17 cellular contexts compared by ENCODE assay signal in genomic region chr17:32305049-32305448, GRCh38. TPM values are rescaled to one million over a fixed set of nuclear protein-coding genes. Genes with fewer than 3 reads are reported as not detected.
A peak's percentile ranks its signal among the peaks of the same experiment; 100 is the strongest.
DNase-seq lines count a peak whose midpoint lies in the region; ATAC-seq and TF ChIP-seq lines count a peak whose summit lies in the region.
"Had no signal": no experiment of that assay in that cellular context is flagged by ENCODE, and none has a peak within 500 bp of the region (broad histone marks: within the 10 kb centered on the region; RNA-seq: fewer than 3 reads in every experiment).

No MANE protein-coding gene starts in this region.

- ATAC-seq in WTC11 (0 out of 2 replicates have a peak, but pooled peaks have one; percentile 5), Right ventricle myocardium inferior (no peak), GM21447 (IDR thresholded peaks at IDR 0.05; ENCODE audit: unreplicated experiment) (no peak)
- ATAC-seq: A549, GM12878 had no signal

- no peak overlapping the region for H3K4me3 ChIP-seq in iPS-20b (ENCODE audit: low read length)
- no peak overlapping the region for H3K4me3 ChIP-seq in neuronal stem cell (ENCODE audit: low read length in 2 of 2)
- H3K4me3 ChIP-seq: A549, GM12878, GM23248 had no signal

- H2AFZ ChIP-seq in neuronal stem cell (ENCODE audit: low read length), result peak overlapping the region; percentile 43
- H2AFZ ChIP-seq: GM23248 had no signal

- no peak overlapping the region for H2BK5ac ChIP-seq in neuronal stem cell (ENCODE audit: low read length)

- peaks cover 57% of the 10 kb centered on the region for H3K4me1 Mint-ChIP-seq in WTC11
- H3K4me1 Mint-ChIP-seq in activated naive CD4-positive, alpha-beta T cell treated with anti-CD3 and anti-CD28 coated beads, Interleukin-2, amount 10 ng/mL, durations not matched to agents 7 days and 5 days, result no peaks in the 10 kb centered on the region
- H3K4me1 Mint-ChIP-seq: CD4-positive, alpha-beta memory T cell had no signal

- H3K4me3 Mint-ChIP-seq in WTC11, result no peak overlapping the region
- H3K4me3 Mint-ChIP-seq in activated naive CD4-positive, alpha-beta T cell treated with anti-CD3 and anti-CD28 coated beads, Interleukin-2, amount 10 ng/mL, durations not matched to agents 7 days and 5 days, result no peak overlapping the region
- H3K4me3 Mint-ChIP-seq: CD4-positive, alpha-beta memory T cell had no signal

- H2BK120ac ChIP-seq in neuronal stem cell (ENCODE audit: low read depth, low read length), result no peak overlapping the region

- H2BK12ac ChIP-seq in neuronal stem cell (ENCODE audit: low read length), result no peak overlapping the region

- peak overlapping the region; percentile 45 for H2BK15ac ChIP-seq in neuronal stem cell (ENCODE audit: low read length)

- H4K8ac ChIP-seq in neuronal stem cell (ENCODE audit: low read depth, low read length), result peak overlapping the region; percentile 68

- no peak for TF ChIP-seq CTCF in WTC11 (IDR thresholded peaks at IDR 0.05)

- intact Hi-C loops in Right ventricle myocardium inferior (cut with DNase I), result no loop called here

- peak overlapping the region; percentile 80 for H3K18ac ChIP-seq in neuronal stem cell (ENCODE audit: low read length)

- H3K4me1 ChIP-seq in iPS-20b (ENCODE audit: insufficient read depth, low read length) (peaks cover 33% of the 10 kb centered on the region), neuronal stem cell (ENCODE audit: control insufficient read depth in 2 of 2, insufficient read depth in 1 of 2, low read depth in 1 of 2, low read length in 2 of 2) (peaks cover 30% of the 10 kb centered on the region in 2 donors)
- H3K4me1 ChIP-seq: A549 had no signal

- H3K27me3 ChIP-seq in iPS-20b (ENCODE audit: insufficient read depth, low read length), result no peaks in the 10 kb centered on the region
- no peaks in the 10 kb centered on the region for H3K27me3 ChIP-seq in neuronal stem cell (ENCODE audit: control insufficient read depth in 3 of 3, insufficient read depth in 3 of 3, low read depth in 1 of 3, low read length in 3 of 3)

- no peak overlapping the region for H2AK5ac ChIP-seq in neuronal stem cell (ENCODE audit: low read depth, low read length)

- H4K91ac ChIP-seq in neuronal stem cell (ENCODE audit: low read depth, low read length, poor library complexity), result no peak overlapping the region

- no peaks in the 10 kb centered on the region for H3K79me1 ChIP-seq in neuronal stem cell (ENCODE audit: low read depth, low read length)

- H3K27ac Mint-ChIP-seq in WTC11, result peak overlapping the region; percentile 76; the same call in 1 of the 2 replicates
- no peak overlapping the region for H3K27ac Mint-ChIP-seq in activated naive CD4-positive, alpha-beta T cell treated with anti-CD3 and anti-CD28 coated beads, Interleukin-2, amount 10 ng/mL, durations not matched to agents 7 days and 5 days
- H3K27ac Mint-ChIP-seq: CD4-positive, alpha-beta memory T cell had no signal

- H3K9me3 Mint-ChIP-seq in WTC11, result no peaks in the 10 kb centered on the region
- no peaks in the 10 kb centered on the region for H3K9me3 Mint-ChIP-seq in activated naive CD4-positive, alpha-beta T cell treated with anti-CD3 and anti-CD28 coated beads, Interleukin-2, amount 10 ng/mL, durations not matched to agents 7 days and 5 days
- H3K9me3 Mint-ChIP-seq: CD4-positive, alpha-beta memory T cell had no signal

- no CpG with 5 or more reads among the region's 9 CpGs for WGBS in neuronal stem cell (ENCODE audit: extremely low coverage in 2 of 2, insufficient read length in 2 of 2, insufficient replicate concordance in 1 of 2), 2 donors

- H3K9me3 ChIP-seq in iPS-20b (ENCODE audit: insufficient read depth, low read depth, low read length), result no peaks in the 10 kb centered on the region
- no peaks in the 10 kb centered on the region for H3K9me3 ChIP-seq in neuronal stem cell (replicated peaks in 1 of 2; ENCODE audit: control insufficient read depth in 2 of 2, insufficient read depth in 1 of 2, low read depth in 1 of 2, low read length in 2 of 2)
- H3K9me3 ChIP-seq: A549 had no signal

- no peak overlapping the region; the same call in 1 of the 2 replicates for H3K9ac ChIP-seq in iPS-20b (ENCODE audit: low read depth, low read length)
- H3K9ac ChIP-seq in neuronal stem cell (ENCODE audit: low read depth, low read length, poor library complexity), result no peak overlapping the region
- H3K9ac ChIP-seq: GM23248 had no signal

- peak overlapping the region; percentile 6 for H3K4ac ChIP-seq in neuronal stem cell (ENCODE audit: low read length)

- no peak overlapping the region for H3K14ac ChIP-seq in neuronal stem cell (ENCODE audit: low read length)

- H3K27ac ChIP-seq in iPS-20b (ENCODE audit: low read length), result peak overlapping the region; percentile 35
- no peak overlapping the region for H3K27ac ChIP-seq in neuronal stem cell (replicated peaks; ENCODE audit: low read length)
- H3K27ac ChIP-seq: 22Rv1, A549, C4-2B, GM23248 had no signal

- POLR2A ChIA-PET in WTC11 (lab: Charles Lee), result no interaction called here

- H3K36me3 ChIP-seq in iPS-20b (ENCODE audit: insufficient read depth, low read depth, low read length) (peaks cover 11% of the 10 kb centered on the region; the same call in 1 of the 2 replicates), neuronal stem cell (replicated peaks in 1 of 2; ENCODE audit: control insufficient read depth in 2 of 2, insufficient read depth in 2 of 2, low read length in 2 of 2) (no peaks in the 10 kb centered on the region)

- CTCF ChIA-PET in WTC11 (lab: Charles Lee), result interaction anchor here (0.9 to 3.4 kb wide), 2 partner anchors 14 to 51 kb away, joined by 3 to 17 read pairs; no protein-coding TSS in a partner anchor
- CTCF ChIA-PET in activated naive CD4-positive, alpha-beta T cell treated with anti-CD3 and anti-CD28 coated beads, Interleukin-2, amount 10 ng/mL, durations not matched to agents 7 days and 5 days (lab: Charles Lee), result no interaction called here

- H3K27me3 Mint-ChIP-seq in WTC11 (ENCODE audit: low read depth), result no peaks in the 10 kb centered on the region
- peaks cover 47% of the 10 kb centered on the region for H3K27me3 Mint-ChIP-seq in activated naive CD4-positive, alpha-beta T cell treated with anti-CD3 and anti-CD28 coated beads, Interleukin-2, amount 10 ng/mL, durations not matched to agents 7 days and 5 days

- H3K23ac ChIP-seq in neuronal stem cell (ENCODE audit: low read depth, low read length, poor library complexity), result no peak overlapping the region

- H3K36me3 Mint-ChIP-seq in WTC11, result 0 out of 2 replicates have a peak, but pooled peaks cover 2% of the 10 kb centered on the region
- no peaks in the 10 kb centered on the region for H3K36me3 Mint-ChIP-seq in activated naive CD4-positive, alpha-beta T cell treated with anti-CD3 and anti-CD28 coated beads, Interleukin-2, amount 10 ng/mL, durations not matched to agents 7 days and 5 days
- H3K36me3 Mint-ChIP-seq: CD4-positive, alpha-beta memory T cell had no signal

- peak; percentile 57 for DNase-seq in ELF-1 (ENCODE audit: low read depth, low spot score)
- DNase-seq in WTC11 (ENCODE audit: low spot score), result peak; percentile 28
- DNase-seq in neuronal stem cell (ENCODE audit: low spot score), result no peak
- no peak for DNase-seq in activated naive CD4-positive, alpha-beta T cell treated with anti-CD3 and anti-CD28 coated beads, Interleukin-2, amount 10 ng/mL, durations not matched to agents 7 days and 5 days
- DNase-seq in Right ventricle myocardium inferior (ENCODE audit: missing footprints), result no peak
- DNase-seq: AML-193; CD4-positive, alpha-beta memory T cell; DMS79 treated with DMSO at 0.1 percent for 48 hours; GM23248; H7; KG1 had no signal

- no peak overlapping the region for H3K4me2 ChIP-seq in neuronal stem cell (ENCODE audit: insufficient read depth, low read length, poor library complexity, severe bottlenecking)
- H3K4me2 ChIP-seq: A549 had no signal

TF ChIP-seq in WTC11, 78 proteins besides CTCF, POLR2A, EP300 and RAD21 (continues in another document):
- no peak for TF ChIP-seq CDX4 (CRISPR knock-in tag; IDR thresholded peaks at IDR 0.05; ENCODE audit: borderline replicate concordance)
- no peak for TF ChIP-seq CREB1 (CRISPR knock-in tag; IDR thresholded peaks at IDR 0.05)
- no peak for TF ChIP-seq TEAD1 (CRISPR knock-in tag; IDR thresholded peaks at IDR 0.05)
- TF ChIP-seq E2F5 (CRISPR knock-in tag; IDR thresholded peaks at IDR 0.05), result no peak
- TF ChIP-seq NFE2L1 (CRISPR knock-in tag; IDR thresholded peaks at IDR 0.05), result no peak
- TF ChIP-seq, protein P1, sequence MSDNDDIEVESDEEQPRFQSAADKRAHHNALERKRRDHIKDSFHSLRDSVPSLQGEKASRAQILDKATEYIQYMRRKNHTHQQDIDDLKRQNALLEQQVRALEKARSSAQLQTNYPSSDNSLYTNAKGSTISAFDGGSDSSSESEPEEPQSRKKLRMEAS (CRISPR knock-in tag; IDR thresholded peaks at IDR 0.05), result no peak

RNA-seq across cellular contexts. Expression of gene C17orf75, which starts 36.9 kb away (rescaled TPM):
- total RNA-seq in WTC11 (2021) (35.5 to 49.4 TPM (median 35.5 TPM) in 3 replicates), Right ventricle myocardium inferior (15.9 TPM)
- 47.7 TPM for polyA plus RNA-seq in neuronal stem cell (2013, experiment 1 of 2)
- 47.1 TPM for polyA plus RNA-seq in neuronal stem cell (2013, experiment 2 of 2)

RNA-seq across cellular contexts. Expression of gene RHBDL3, which starts 39.4 kb away (rescaled TPM):
- 11.3 to 13.2 TPM (median 11.6 TPM) in 3 replicates for total RNA-seq in WTC11 (2021)
- polyA plus RNA-seq in neuronal stem cell (2013, experiment 1 of 2), result 0.82 TPM
- polyA plus RNA-seq in neuronal stem cell (2013, experiment 2 of 2), result 0.83 TPM
- 3.4 TPM for total RNA-seq in Right ventricle myocardium inferior
- total RNA-seq: CD4-positive, alpha-beta memory T cell had no signal
- polyA plus RNA-seq: CD4-positive, alpha-beta memory T cell had no signal

RNA-seq across cellular contexts. Expression of gene ZNF207, which starts 44.9 kb away (rescaled TPM):
- 188 to 223 TPM (median 201 TPM) in 3 replicates for total RNA-seq in WTC11 (2021)
- polyA plus RNA-seq in neuronal stem cell (2013, experiment 1 of 2), result 181 TPM
- polyA plus RNA-seq in neuronal stem cell (2013, experiment 2 of 2), result 177 TPM
- total RNA-seq in Right ventricle myocardium inferior, result 58.4 TPM

Comparison
In these comparisons a context has a peak if more than half of its experiments do, and no peak if none do; other contexts are left out.
1. DNase-seq: peak in ELF-1 (single experiment) and WTC11 (single experiment); none in neuronal stem cell (single experiment), activated naive CD4-positive, alpha-beta T cell treated with anti-CD3 and anti-CD28 coated beads, Interleukin-2, amount 10 ng/mL, durations not matched to agents 7 days and 5 days (single experiment) and Right ventricle myocardium inferior (single experiment).